ENCODE assay signal across 11 cellular contexts in the genomic region with DNA sequence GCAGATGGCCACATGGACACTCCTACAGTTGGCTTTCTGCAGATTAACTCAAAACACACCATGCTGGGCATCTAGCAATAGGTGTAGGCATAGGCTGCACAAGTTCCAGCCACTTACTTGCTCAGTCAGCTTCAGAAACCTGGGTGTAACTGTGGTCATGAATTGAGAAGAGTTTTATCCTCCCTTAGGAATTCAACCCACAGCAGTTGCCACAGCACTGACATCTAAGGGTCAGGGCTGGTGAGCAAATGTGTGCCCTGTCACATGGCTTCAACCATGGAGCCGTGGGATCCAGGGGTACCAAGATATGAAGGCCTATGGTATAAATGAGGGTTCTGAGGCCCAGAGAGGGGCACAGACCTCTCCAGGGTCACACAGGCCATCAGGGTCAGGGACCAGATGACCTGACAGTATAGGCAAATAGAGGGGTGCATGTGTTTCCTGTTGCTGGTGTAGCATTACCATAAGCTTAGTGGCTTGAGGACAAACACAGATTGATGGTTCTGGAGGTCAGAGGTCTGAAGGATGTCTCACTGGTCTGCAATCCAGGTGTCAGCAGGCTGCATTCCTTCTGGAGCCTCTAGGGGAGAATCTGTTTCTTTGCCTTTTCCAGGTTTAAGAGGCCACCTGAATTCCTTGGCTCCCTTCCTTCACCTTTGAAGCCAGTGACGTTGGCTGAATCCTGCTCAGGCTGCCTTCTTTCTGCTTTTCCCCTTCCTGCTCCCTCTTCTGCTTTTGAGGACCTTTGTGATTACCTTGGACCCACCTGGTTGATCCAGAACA. TPM values are rescaled to one million over a fixed set of nuclear protein-coding genes. Genes with fewer than 3 reads are reported as not detected.
DNase-seq lines count a peak whose midpoint lies in the region; ATAC-seq and TF ChIP-seq lines count a peak whose summit lies in the region.
"Had no signal": no experiment of that assay in that cellular context is flagged by ENCODE, and none has a peak within 500 bp of the region (broad histone marks: within the 10 kb centered on the region; RNA-seq: fewer than 3 reads in every experiment).

No MANE protein-coding gene starts in this region.

- H3K36me3 Mint-ChIP-seq in activated CD8-positive, alpha-beta memory T cell treated with anti-CD3 and anti-CD28 coated beads, Interleukin-2, amount 10 ng/mL, durations not matched to agents 7 days and 5 days, result peaks cover 1% of the 10 kb centered on the region

- no peaks in the 10 kb centered on the region for H3K9me3 ChIP-seq in thyroid gland
- H3K9me3 ChIP-seq: pancreas had no signal

- H3K4me3 Mint-ChIP-seq in activated CD8-positive, alpha-beta memory T cell treated with anti-CD3 and anti-CD28 coated beads, Interleukin-2, amount 10 ng/mL, durations not matched to agents 7 days and 5 days, result no peak overlapping the region

- no peak overlapping the region for H3K4me3 ChIP-seq in thyroid gland (replicated peaks in 1 of 3)
- H3K4me3 ChIP-seq: pancreas had no signal

- peaks cover 19% of the 10 kb centered on the region for H3K4me1 Mint-ChIP-seq in activated CD8-positive, alpha-beta memory T cell treated with anti-CD3 and anti-CD28 coated beads, Interleukin-2, amount 10 ng/mL, durations not matched to agents 7 days and 5 days

- peak in 3 of 6 experiments; percentile 19 to 52 (median 41) for TF ChIP-seq CTCF in thyroid gland (IDR thresholded peaks at IDR 0.05)

- peaks cover 21 to 40% of the 10 kb centered on the region in 2 donors for H3K4me1 ChIP-seq in thyroid gland

- H3K27ac ChIP-seq in thyroid gland, result peak overlapping the region; percentile 33 to 71 (median 64)

- no peaks in the 10 kb centered on the region for H3K27me3 ChIP-seq in thyroid gland
- H3K27me3 ChIP-seq: pancreas had no signal

- peaks cover 0 to 9% of the 10 kb centered on the region in 2 donors for H3K36me3 ChIP-seq in thyroid gland

- DNase-seq in activated CD8-positive, alpha-beta memory T cell treated with anti-CD3 and anti-CD28 coated beads, Interleukin-2, amount 10 ng/mL, durations not matched to agents 7 days and 5 days, result peak; percentile 36
- no peak for DNase-seq in activated CD8-positive, alpha-beta memory T cell treated with anti-CD3 and anti-CD28 coated beads, Interleukin-2, amount 50 U/mL, for 4 hours
- DNase-seq in HT-29 (ENCODE audit: low spot score), result peak; percentile 52
- DNase-seq in iPS DF 19.7 (ENCODE audit: low read depth, low spot score), result peak; percentile 25
- peak; percentile 58 to 70 for DNase-seq in thyroid gland
- no peak for DNase-seq in activated T-cell treated with anti-CD3 and anti-CD28 coated beads, Interleukin-2, amount 50 U/mL, for 1 hour
- DNase-seq in stimulated activated CD4-positive, alpha-beta T cell treated with anti-CD3 and anti-CD28 coated beads, Interleukin-4, amount 100 ng/mL, for 4 hours, result no peak
- DNase-seq: NCI-H524 treated with DMSO at 0.1 percent for 48 hours, pancreas had no signal

- no peaks in the 10 kb centered on the region for H3K27me3 Mint-ChIP-seq in activated CD8-positive, alpha-beta memory T cell treated with anti-CD3 and anti-CD28 coated beads, Interleukin-2, amount 10 ng/mL, durations not matched to agents 7 days and 5 days

- ATAC-seq in activated CD8-positive, alpha-beta memory T cell treated with anti-CD3 and anti-CD28 coated beads, Interleukin-2, amount 10 ng/mL, durations not matched to agents 7 days and 5 days, result no peak
- ATAC-seq in GM18505 (IDR thresholded peaks at IDR 0.05; ENCODE audit: unreplicated experiment), result no peak

- WGBS in thyroid gland, 2 donors, result 57 to 58% methylated on average over 2 of the region's 2 CpGs

- TF ChIP-seq POLR2A in thyroid gland (IDR thresholded peaks at IDR 0.05), result no peak
- no peak for TF ChIP-seq POLR2A in GM18505 (IDR thresholded peaks at IDR 0.05; ENCODE audit: borderline replicate concordance, extremely low read depth, insufficient read depth, insufficient read length)

- no peaks in the 10 kb centered on the region for H3K9me3 Mint-ChIP-seq in activated CD8-positive, alpha-beta memory T cell treated with anti-CD3 and anti-CD28 coated beads, Interleukin-2, amount 10 ng/mL, durations not matched to agents 7 days and 5 days (ENCODE audit: low read depth)

- peak overlapping the region; percentile 76 for H3K27ac Mint-ChIP-seq in activated CD8-positive, alpha-beta memory T cell treated with anti-CD3 and anti-CD28 coated beads, Interleukin-2, amount 10 ng/mL, durations not matched to agents 7 days and 5 days

- intact Hi-C loops in thyroid gland (cut with DNase I), result loop anchor here (5.0 kb wide), 2 partner anchors 92 to 327 kb away; no protein-coding TSS in a partner anchor

- CTCF ChIA-PET in activated CD8-positive, alpha-beta memory T cell treated with anti-CD3 and anti-CD28 coated beads, Interleukin-2, amount 10 ng/mL, durations not matched to agents 7 days and 5 days (lab: Charles Lee), result interaction anchor here (1.0 to 2.0 kb wide), 2 partner anchors 55 to 143 kb away, joined by 5 to 7 read pairs; no protein-coding TSS in a partner anchor

RNA-seq across cellular contexts. Expression of gene MINDY4, which starts 24.1 kb away (rescaled TPM):
- 1 to 10 TPM; 1.1 to 1.3 TPM for total RNA-seq in activated CD8-positive, alpha-beta memory T cell treated with anti-CD3 and anti-CD28 coated beads, Interleukin-2, amount 10 ng/mL, durations not matched to agents 7 days and 5 days
- 3.5 TPM in 2 replicates for total RNA-seq in HT-29 (2014; rRNA removed; shearing (Covaris generic))
- 10 to 100 TPM; 17.9 to 33.2 (median 29.7) TPM for total RNA-seq in thyroid gland

RNA-seq across cellular contexts. Expression of gene INMT, which starts 43.4 kb away (rescaled TPM):
- under 1 TPM in 1 of 2 experiments, not detected in 1; 0.12 TPM for total RNA-seq in activated CD8-positive, alpha-beta memory T cell treated with anti-CD3 and anti-CD28 coated beads, Interleukin-2, amount 10 ng/mL, durations not matched to agents 7 days and 5 days
- total RNA-seq in HT-29 (2014; rRNA removed; shearing (Covaris generic)), result not detected in 2 replicates
- 10 to 100 TPM; 19.9 to 47.3 (median 30.1) TPM for total RNA-seq in thyroid gland
- total RNA-seq: kidney epithelial cell had no signal

Comparison
In these comparisons a context has a peak if more than half of its experiments do, and no peak if none do; other contexts are left out.
1. DNase-seq: peak in activated CD8-positive, alpha-beta memory T cell treated with anti-CD3 and anti-CD28 coated beads, Interleukin-2, amount 10 ng/mL, durations not matched to agents 7 days and 5 days (single experiment), HT-29 (single experiment), iPS DF 19.7 (single experiment) and thyroid gland (2 of 2); none in activated CD8-positive, alpha-beta memory T cell treated with anti-CD3 and anti-CD28 coated beads, Interleukin-2, amount 50 U/mL, for 4 hours (single experiment), activated T-cell treated with anti-CD3 and anti-CD28 coated beads, Interleukin-2, amount 50 U/mL, for 1 hour (single experiment) and stimulated activated CD4-positive, alpha-beta T cell treated with anti-CD3 and anti-CD28 coated beads, Interleukin-4, amount 100 ng/mL, for 4 hours (0 of 2).
2. RNA of gene INMT, which starts 43.4 kb away (total RNA-seq): 19.9 to 47.3 TPM in thyroid gland; 0.12 TPM in activated CD8-positive, alpha-beta memory T cell treated with anti-CD3 and anti-CD28 coated beads, Interleukin-2, amount 10 ng/mL, durations not matched to agents 7 days and 5 days and not detected in HT-29; every median in the first group is over 10 times any median in the second.